9 cellular contexts compared by ENCODE assay signal in genomic region chr14:32709072-32709471, GRCh38.
A peak's percentile ranks its signal among the peaks of the same experiment; 100 is the strongest.
DNase-seq lines count a peak whose midpoint lies in the region; ATAC-seq and TF ChIP-seq lines count a peak whose summit lies in the region.
"Had no signal": no experiment of that assay in that cellular context is flagged by ENCODE, and none has a peak within 500 bp of the region (broad histone marks: within the 10 kb centered on the region; RNA-seq: fewer than 3 reads in every experiment).

No MANE protein-coding gene starts in this region.

- DNase-seq in DMS53 (lab: John Stamatoyannopoulos, UW) = peak; percentile 9
- no peak for DNase-seq in DMS53 treated with DMSO at 0.1 percent for 48 hours (lab: John Stamatoyannopoulos, UW; ENCODE audit: unreplicated experiment)
- DNase-seq in fibroblast of lung (ENCODE audit: low read depth in 2 of 2) = peak; percentile 94
- peak in 1 of 2 donors; percentile 49 for DNase-seq in aorta
- no peak for DNase-seq in NCI-H446 treated with DMSO at 0.1 percent for 48 hours (lab: John Stamatoyannopoulos, UW)
- no peak for DNase-seq in HEK293T (ENCODE audit: extremely low spot score)
- no peak for DNase-seq in nephron progenitor cell

- H3K4me1 ChIP-seq in fibroblast of lung (ENCODE audit: control insufficient read depth, extremely low read depth, insufficient read depth, low read length) = peaks cover 6% of the 10 kb centered on the region
- H3K4me1 ChIP-seq in muscle layer of duodenum (ENCODE audit: control insufficient read depth in 1 of 2, insufficient read depth in 2 of 2, low read length in 2 of 2) = peaks cover 0 to 24% of the 10 kb centered on the region in 2 donors
- H3K4me1 ChIP-seq in aorta (ENCODE audit: control insufficient read depth in 1 of 2, insufficient read depth in 2 of 2, low read length in 2 of 2) = peaks cover 2 to 10% of the 10 kb centered on the region in 2 donors

- H3K9me3 ChIP-seq in fibroblast of lung (ENCODE audit: control insufficient read depth, insufficient read depth, low read depth, low read length) (no peaks in the 10 kb centered on the region), muscle layer of duodenum (ENCODE audit: control insufficient read depth in 1 of 2, low read length in 2 of 2) (no peaks in the 10 kb centered on the region), aorta (ENCODE audit: control insufficient read depth, low read length) (no peaks in the 10 kb centered on the region)

- intact Hi-C loops in aorta (cut with DNase I) = no loop called here

- H3K4me3 ChIP-seq in fibroblast of lung (replicated peaks in 1 of 4; ENCODE audit: control extremely low read depth in 1 of 4, insufficient read depth in 1 of 4, low read depth in 3 of 4, low read length in 4 of 4) = no peak overlapping the region
- no peak overlapping the region for H3K4me3 ChIP-seq in muscle layer of duodenum (ENCODE audit: low read depth in 1 of 2, low read length in 2 of 2)
- H3K4me3 ChIP-seq in aorta (ENCODE audit: low read length in 2 of 2) = no peak overlapping the region

- CTCF ChIA-PET in HEK293T (lab: Yijun Ruan, JAX) = no interaction called here

- H2AFZ ChIP-seq in fibroblast of lung (ENCODE audit: low read length) = no peak overlapping the region

- H3K9me3 Mint-ChIP-seq in nephron progenitor cell = no peaks in the 10 kb centered on the region

- whole genome bisulfite sequencing in aorta, 2 donors = 7% methylated on average over 3 of the region's 3 CpGs

- no peak overlapping the region for H3K27ac Mint-ChIP-seq in nephron progenitor cell

- H3K4me2 ChIP-seq in fibroblast of lung (ENCODE audit: extremely low read depth, insufficient read depth, low read length) = peak overlapping the region; percentile 73

- H3K27me3 Mint-ChIP-seq in nephron progenitor cell (ENCODE audit: low read depth, poor library complexity) = peaks cover 3% of the 10 kb centered on the region

- H3K36me3 Mint-ChIP-seq in nephron progenitor cell (ENCODE audit: low read depth) = no peaks in the 10 kb centered on the region

- H3K27me3 ChIP-seq in fibroblast of lung (ENCODE audit: control insufficient read depth, insufficient read depth, low read length) (no peaks in the 10 kb centered on the region), muscle layer of duodenum (ENCODE audit: low read depth, low read length) (no peaks in the 10 kb centered on the region), aorta (ENCODE audit: control insufficient read depth in 1 of 2, insufficient read depth in 2 of 2, low read length in 1 of 2) (no peaks in the 10 kb centered on the region)

- H3K36me3 ChIP-seq in fibroblast of lung (ENCODE audit: control insufficient read depth, insufficient read depth, low read length) (no peaks in the 10 kb centered on the region), muscle layer of duodenum (ENCODE audit: control insufficient read depth in 1 of 2, insufficient read depth in 2 of 2, low read length in 2 of 2) (no peaks in the 10 kb centered on the region), aorta (ENCODE audit: control insufficient read depth in 1 of 2, insufficient read depth in 2 of 2, low read length in 1 of 2) (no peaks in the 10 kb centered on the region)

- H3K4me3 Mint-ChIP-seq in nephron progenitor cell = no peak overlapping the region

- H4K20me1 ChIP-seq in fibroblast of lung (ENCODE audit: control insufficient read depth, extremely low read depth, insufficient read depth, low read length) = no peaks in the 10 kb centered on the region

- H3K9ac ChIP-seq in fibroblast of lung (ENCODE audit: insufficient read depth, low read length) = no peak overlapping the region

- TF ChIP-seq CTCF in fibroblast of lung (conservative IDR thresholded peaks at IDR 0.05 in 1 of 2, IDR thresholded peaks at IDR 0.05 in 1 of 2; ENCODE audit: low read depth in 1 of 2, low read length in 2 of 2) = no peak
- TF ChIP-seq CTCF in nephron progenitor cell (IDR thresholded peaks at IDR 0.05) = no peak

- H3K79me2 ChIP-seq in fibroblast of lung (ENCODE audit: control insufficient read depth, insufficient read depth, low read length) = no peaks in the 10 kb centered on the region

- POLR2A ChIA-PET in HEK293T (lab: Yijun Ruan, JAX) = no interaction called here

- H3K4me1 Mint-ChIP-seq in nephron progenitor cell = peaks cover 20% of the 10 kb centered on the region

- peak; percentile 85 for ATAC-seq in aorta (ENCODE audit: low FRiP score)

- H3K27ac ChIP-seq in fibroblast of lung (ENCODE audit: insufficient read depth, low read length) (peak overlapping the region; percentile 40), muscle layer of duodenum (ENCODE audit: low read length) (peak overlapping the region; percentile 70), aorta (ENCODE audit: low read depth in 1 of 2, low read length in 2 of 2) (peak overlapping the region in 1 of 2 donors; percentile 76)
- H3K27ac ChIP-seq: 22Rv1 had no signal

TF ChIP-seq in HEK293T, 16 proteins besides CTCF, POLR2A, EP300 and RAD21:
- TF ChIP-seq TARDBP (IDR thresholded peaks at IDR 0.05) (no peak), L3MBTL2 (conservative IDR thresholded peaks at IDR 0.05) (no peak), SP1 (IDR thresholded peaks at IDR 0.05) (no peak), FOXK2 (IDR thresholded peaks at IDR 0.05) (no peak), FOXA1 (IDR thresholded peaks at IDR 0.05) (no peak), NFRKB (IDR thresholded peaks at IDR 0.05) (no peak), SUZ12 (IDR thresholded peaks at IDR 0.05) (no peak), CTBP1 (IDR thresholded peaks at IDR 0.05; ENCODE audit: borderline replicate concordance) (no peak), HDGF (IDR thresholded peaks at IDR 0.05; ENCODE audit: borderline replicate concordance) (no peak)

Comparison
In these comparisons a context has a peak if more than half of its experiments do, and no peak if none do; other contexts are left out.
1. DNase-seq: peak in DMS53 (single experiment) and fibroblast of lung (2 of 2); none in DMS53 treated with DMSO at 0.1 percent for 48 hours (single experiment), NCI-H446 treated with DMSO at 0.1 percent for 48 hours (single experiment), HEK293T (single experiment) and nephron progenitor cell (single experiment).